In the genomic region with DNA sequence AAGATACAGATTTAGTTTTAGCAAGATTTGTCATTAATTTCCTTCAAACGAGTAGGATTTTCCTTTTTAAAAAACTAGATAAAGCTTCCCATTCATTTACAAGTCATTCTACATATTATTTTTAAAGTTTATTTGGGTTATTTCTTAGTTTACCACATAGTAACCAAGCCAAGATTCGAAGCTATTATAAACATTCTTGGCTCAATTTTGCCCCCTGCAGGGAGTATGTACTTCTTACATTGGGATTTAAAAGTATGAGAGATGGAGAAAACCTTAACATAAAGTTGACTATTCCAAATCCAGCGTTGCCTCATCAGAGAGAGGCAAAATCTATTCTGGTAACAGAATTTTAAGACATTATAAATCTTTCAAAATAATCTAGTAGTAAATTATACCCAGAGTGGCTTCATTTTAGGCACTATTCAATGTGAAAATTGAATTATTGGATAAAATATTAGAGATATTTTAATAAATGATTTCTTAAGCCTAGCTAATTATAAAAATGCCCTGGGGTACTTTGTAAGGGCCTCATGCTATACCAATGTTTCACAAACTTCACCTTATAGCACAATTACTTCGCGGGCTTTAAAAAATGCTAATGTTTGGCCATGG, we compare ENCODE assay signal across 8 cellular contexts. TPM values are rescaled to one million over a fixed set of nuclear protein-coding genes. Genes with fewer than 3 reads are reported as not detected.
DNase-seq lines count a peak whose midpoint lies in the region; ATAC-seq and TF ChIP-seq lines count a peak whose summit lies in the region.

No MANE protein-coding gene starts in this region.

- intact Hi-C loops in body of pancreas (cut with DNase I) (no loop called here), lower lobe of right lung (cut with DNase I) (loop anchor here (5.0 kb wide), 1 partner anchor 287 kb away; no protein-coding TSS in a partner anchor)

- H3K9me3 ChIP-seq in body of pancreas (peaks cover 0 to 3% (median 0%) of the 10 kb centered on the region in 3 donors), lower lobe of right lung (no peaks in the 10 kb centered on the region)

- H3K27ac ChIP-seq in body of pancreas (no peak overlapping the region), lower lobe of right lung (no peak overlapping the region)

- no peak for TF ChIP-seq POLR2A in body of pancreas (IDR thresholded peaks at IDR 0.05)

- no peaks in the 10 kb centered on the region for H3K27me3 ChIP-seq in body of pancreas
- no peaks in the 10 kb centered on the region for H3K27me3 ChIP-seq in lower lobe of right lung (ENCODE audit: low read depth)

- DNase-seq in EH (ENCODE audit: low read depth) (peak; percentile 66), body of pancreas (peak in 2 of 4 donors; percentile 6 to 26), lower lobe of right lung (no peak)
- peak; percentile 42 for DNase-seq in Jurkat, Clone E6-1 (ENCODE audit: low read depth, low spot score)
- no peak for DNase-seq in stimulated activated CD4-positive, alpha-beta T cell treated with anti-CD3 and anti-CD28 coated beads, Interleukin-4, amount 100 ng/mL, for 1 hour

- peak in 6 of 7 experiments; percentile 16 to 57 (median 42) for TF ChIP-seq CTCF in body of pancreas (IDR thresholded peaks at IDR 0.05)
- peak; percentile 45 for TF ChIP-seq CTCF in lower lobe of right lung (IDR thresholded peaks at IDR 0.05)

- no peaks in the 10 kb centered on the region for H3K36me3 ChIP-seq in body of pancreas (replicated peaks in 1 of 2; ENCODE audit: insufficient read depth in 1 of 2, low read depth in 2 of 2)
- no peaks in the 10 kb centered on the region for H3K36me3 ChIP-seq in lower lobe of right lung

- ATAC-seq in body of pancreas = no peak
- peak in 1 of 2 donors; percentile 70 for ATAC-seq in lower lobe of right lung
- no peak for ATAC-seq in GM19324 (IDR thresholded peaks at IDR 0.05; ENCODE audit: low FRiP score, unreplicated experiment)
- no peak for ATAC-seq in HG03097 (IDR thresholded peaks at IDR 0.05; ENCODE audit: low FRiP score, unreplicated experiment)
- ATAC-seq in GM19328 (IDR thresholded peaks at IDR 0.05; ENCODE audit: unreplicated experiment) = no peak

- H3K4me1 ChIP-seq in body of pancreas = no peaks in the 10 kb centered on the region
- no peaks in the 10 kb centered on the region for H3K4me1 ChIP-seq in lower lobe of right lung

- WGBS in body of pancreas, 2 donors = 36 to 45% methylated on average over 5 of the region's 5 CpGs

- H3K4me3 ChIP-seq in Jurkat, Clone E6-1 (ENCODE audit: low read length) = no peak overlapping the region
- H3K4me3 ChIP-seq in body of pancreas (no peak overlapping the region), lower lobe of right lung (no peak overlapping the region)

RNA-seq across cellular contexts. Expression of a gene that starts 39.1 kb away (rescaled TPM):
- polyA plus RNA-seq in Jurkat, Clone E6-1 (2012; ENCODE audit: insufficient read depth, insufficient read length) = not detected
- total RNA-seq in body of pancreas (under 1 TPM in 1 of 2 donors, not detected in 1; 0.26 TPM), lower lobe of right lung (0.83 TPM)

Comparison
In these comparisons a context has a peak if more than half of its experiments do, and no peak if none do; other contexts are left out.
1. DNase-seq: peak in EH (single experiment) and Jurkat, Clone E6-1 (single experiment); none in lower lobe of right lung (single experiment) and stimulated activated CD4-positive, alpha-beta T cell treated with anti-CD3 and anti-CD28 coated beads, Interleukin-4, amount 100 ng/mL, for 1 hour (single experiment).